Comparison of ENCODE assay signal across 8 cellular contexts in the genomic region with DNA sequence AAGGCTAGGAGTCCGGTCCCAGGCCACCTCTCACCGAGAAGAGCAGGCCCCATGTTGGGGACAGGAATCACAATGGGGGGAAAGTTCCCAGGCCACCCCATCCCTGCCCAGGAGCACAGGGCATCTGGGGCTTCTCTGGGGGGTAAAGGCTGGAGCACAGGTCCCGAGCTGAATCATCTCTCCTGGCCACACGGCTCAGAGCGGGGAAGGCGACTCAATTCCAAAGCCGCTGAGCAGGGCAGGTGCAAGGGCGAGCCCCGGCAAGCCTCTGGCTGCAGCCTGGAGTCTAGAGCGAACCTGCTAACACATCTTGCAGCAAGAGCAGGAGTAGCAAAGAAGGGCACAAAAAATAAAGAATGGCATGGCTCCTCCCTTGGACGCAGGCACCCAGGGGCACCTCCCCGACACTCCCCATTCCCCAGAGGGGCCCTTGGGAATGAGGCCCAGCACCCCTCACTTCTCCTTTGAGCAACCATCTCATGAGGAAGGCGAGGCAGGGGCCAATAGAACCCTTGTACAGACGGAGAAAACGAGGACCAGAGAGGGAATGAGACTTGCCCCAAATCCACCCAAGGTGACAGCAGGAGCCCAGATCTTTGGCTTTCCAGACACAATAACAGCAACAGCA. TPM values are rescaled to one million over a fixed set of nuclear protein-coding genes. Genes with fewer than 3 reads are reported as not detected.
DNase-seq lines count a peak whose midpoint lies in the region; FAIRE-seq and TF ChIP-seq lines count a peak whose summit lies in the region.

No MANE protein-coding gene starts in this region.

- H3K4me1 Mint-ChIP-seq in IgD-negative memory B cell, result peaks cover 19 to 24% (median 21%) of the 10 kb centered on the region in 3 donors

- peak overlapping the region in 3 of 4 donors; percentile 40 to 69 (median 66) for H3K4me3 Mint-ChIP-seq in IgD-negative memory B cell

- peaks cover 8% of the 10 kb centered on the region for H4K20me1 ChIP-seq in keratinocyte (ENCODE audit: control insufficient read depth, extremely low read depth, insufficient read depth, low read length)

- peaks cover 2% of the 10 kb centered on the region for H3K36me3 Mint-ChIP-seq in IgD-negative memory B cell

- H3K4me3 ChIP-seq in adipocyte (ENCODE audit: low read length) (no peak overlapping the region), keratinocyte (ENCODE audit: control insufficient read depth in 2 of 3, extremely low read depth in 1 of 3, insufficient read depth in 2 of 3, low read depth in 1 of 3, low read length in 3 of 3) (peak overlapping the region in 2 of 3 experiments; percentile 24 to 49), subcutaneous abdominal adipose tissue (ENCODE audit: low read depth in 1 of 5, low read length in 5 of 5) (peak overlapping the region in 4 of 5 donors; percentile 13 to 50 (median 19))

- H3K27me3 ChIP-seq in adipocyte (replicated peaks; ENCODE audit: control insufficient read depth, insufficient read depth, low read length), result no peaks in the 10 kb centered on the region
- no peaks in the 10 kb centered on the region for H3K27me3 ChIP-seq in keratinocyte (ENCODE audit: control insufficient read depth, extremely low read depth, insufficient read depth, low read length)
- H3K27me3 ChIP-seq in subcutaneous abdominal adipose tissue (ENCODE audit: control insufficient read depth in 5 of 5, insufficient read depth in 4 of 5, low read length in 5 of 5), result no peaks in the 10 kb centered on the region

- no peaks in the 10 kb centered on the region for H3K9me3 Mint-ChIP-seq in IgD-negative memory B cell

- H3K9ac ChIP-seq in adipocyte (ENCODE audit: low read length), result peak overlapping the region; percentile 79
- H3K9ac ChIP-seq in keratinocyte (ENCODE audit: control insufficient read depth, extremely low read depth, insufficient read depth, low read length), result peak overlapping the region; percentile 61
- peak overlapping the region in 3 of 5 donors; percentile 31 to 73 (median 48) for H3K9ac ChIP-seq in subcutaneous abdominal adipose tissue (ENCODE audit: low read length in 5 of 5)

- peak overlapping the region in 2 of 3 donors; percentile 20 to 58 for H3K27ac Mint-ChIP-seq in IgD-negative memory B cell

- dilution Hi-C loops in keratinocyte (cut with MboI; ENCODE audit: extremely low pct_ligation_motif_present, low sequenced_read_pairs), result no loop called here

- no peak for DNase-seq in adipocyte (ENCODE audit: low read depth)
- no peak for DNase-seq in keratinocyte (ENCODE audit: low read depth, low spot score)
- DNase-seq in NCI-H146 treated with DMSO at 0.1 percent for 48 hours (lab: John Stamatoyannopoulos, UW; ENCODE audit: unreplicated experiment), result no peak
- no peak for DNase-seq in GF-D8 (lab: John Stamatoyannopoulos, UW)
- no peak for DNase-seq in HuH-7.5 (ENCODE audit: low spot score)
- DNase-seq in GDM1 (lab: John Stamatoyannopoulos, UW), result no peak

- H3K4me2 ChIP-seq in keratinocyte (ENCODE audit: control insufficient read depth, extremely low read depth, insufficient read depth, low read depth, low read length), result peak overlapping the region; percentile 66

- H3K27me3 Mint-ChIP-seq in IgD-negative memory B cell, result no peaks in the 10 kb centered on the region

- peaks cover 84% of the 10 kb centered on the region for H3K79me2 ChIP-seq in keratinocyte (ENCODE audit: control insufficient read depth, insufficient read depth, low read length)

- H3K27ac ChIP-seq in keratinocyte (ENCODE audit: control insufficient read depth, insufficient read depth, low read length) (peak overlapping the region; percentile 66), subcutaneous abdominal adipose tissue (ENCODE audit: low read depth, low read length) (peak overlapping the region; percentile 90)

- no peak for TF ChIP-seq CTCF in keratinocyte (optimal IDR thresholded peaks at IDR 0.05 in 1 of 3, IDR thresholded peaks at IDR 0.05 in 1 of 3, conservative IDR thresholded peaks at IDR 0.05 in 1 of 3; ENCODE audit: extremely low read depth in 1 of 3, insufficient read depth in 2 of 3, low read length in 3 of 3)

- H3K9me3 ChIP-seq in adipocyte (ENCODE audit: control insufficient read depth, low read length) (no peaks in the 10 kb centered on the region), keratinocyte (ENCODE audit: control insufficient read depth, low read depth, low read length) (no peaks in the 10 kb centered on the region), subcutaneous abdominal adipose tissue (ENCODE audit: control insufficient read depth in 5 of 5, low read length in 5 of 5) (no peaks in the 10 kb centered on the region)

- peaks cover 6% of the 10 kb centered on the region for H3K9me1 ChIP-seq in keratinocyte (ENCODE audit: control insufficient read depth, extremely low read depth, insufficient read depth, low read length)

- H3K4me1 ChIP-seq in adipocyte (ENCODE audit: control insufficient read depth, insufficient read depth, low read length), result peaks cover 46% of the 10 kb centered on the region
- H3K4me1 ChIP-seq in keratinocyte (ENCODE audit: control insufficient read depth, extremely low read depth, insufficient read depth, low read length), result peaks cover 61% of the 10 kb centered on the region
- peaks cover 20 to 60% (median 54%) of the 10 kb centered on the region in 5 donors for H3K4me1 ChIP-seq in subcutaneous abdominal adipose tissue (ENCODE audit: control insufficient read depth in 5 of 5, insufficient read depth in 5 of 5, low read length in 5 of 5)

- no peak for FAIRE-seq in keratinocyte (lab: Jason Lieb, UNC)

- H3K36me3 ChIP-seq in adipocyte (ENCODE audit: control insufficient read depth, insufficient read depth, low read length, severe bottlenecking), result no peaks in the 10 kb centered on the region
- peaks cover 21 to 32% of the 10 kb centered on the region in 2 experiments for H3K36me3 ChIP-seq in keratinocyte (ENCODE audit: control insufficient read depth in 2 of 2, extremely low read depth in 1 of 2, insufficient read depth in 2 of 2, low read length in 2 of 2)
- H3K36me3 ChIP-seq in subcutaneous abdominal adipose tissue (ENCODE audit: control insufficient read depth in 5 of 5, insufficient read depth in 5 of 5, low read length in 5 of 5), result peaks cover 0 to 25% (median 18%) of the 10 kb centered on the region in 5 donors

- H2AFZ ChIP-seq in keratinocyte (ENCODE audit: control insufficient read depth, low read length), result no peak overlapping the region

RNA-seq across cellular contexts. Expression of gene ALDH4A1, which starts 20.6 kb away (rescaled TPM):
- 2.8 TPM for polyA plus RNA-seq in IgD-negative memory B cell
- polyA plus RNA-seq in keratinocyte, result 38.7 to 91.9 TPM (median 52.7 TPM) in 3 replicates
- polyA plus RNA-seq in keratinocyte (2011; ENCODE audit: low read depth), result 23.4 TPM
- polyA plus RNA-seq in keratinocyte (2011; cell fraction: cytosol; rRNA removed), result 32.0 and 62.6 TPM in 2 replicates
- polyA plus RNA-seq in keratinocyte (2011; cell fraction: nucleus; rRNA removed), result 62.5 and 83.1 TPM in 2 replicates
- 44.0 and 48.3 TPM in 2 replicates for polyA plus RNA-seq in keratinocyte (2012; ENCODE audit: low replicate concordance)
- 48.6 to 89.0 TPM (median 74.9 TPM) in 3 replicates for polyA minus RNA-seq in keratinocyte
- 91.9 TPM for polyA minus RNA-seq in keratinocyte (2011; cell fraction: cytosol; rRNA and poly(A)+ RNA removed)
- 65.3 and 76.2 TPM in 2 replicates for polyA minus RNA-seq in keratinocyte (2011; cell fraction: nucleus; rRNA and poly(A)+ RNA removed)

RNA-seq across cellular contexts. Expression of gene IFFO2, which starts 33.5 kb away (rescaled TPM):
- 1.5 TPM for polyA plus RNA-seq in IgD-negative memory B cell
- 55.0 to 61.5 TPM (median 57.9 TPM) in 3 replicates for polyA plus RNA-seq in keratinocyte
- polyA plus RNA-seq in keratinocyte (2011; ENCODE audit: low read depth), result 124 TPM
- polyA plus RNA-seq in keratinocyte (2011; cell fraction: cytosol; rRNA removed), result 43.0 and 79.6 TPM in 2 replicates
- 145 and 193 TPM in 2 replicates for polyA plus RNA-seq in keratinocyte (2011; cell fraction: nucleus; rRNA removed)
- 72.9 and 75.0 TPM in 2 replicates for polyA plus RNA-seq in keratinocyte (2012; ENCODE audit: low replicate concordance)
- polyA minus RNA-seq in keratinocyte, result 106 to 194 TPM (median 118 TPM) in 3 replicates
- 127 TPM for polyA minus RNA-seq in keratinocyte (2011; cell fraction: cytosol; rRNA and poly(A)+ RNA removed)
- 82.3 and 144 TPM in 2 replicates for polyA minus RNA-seq in keratinocyte (2011; cell fraction: nucleus; rRNA and poly(A)+ RNA removed)

Comparison
In these comparisons a context has a peak if more than half of its experiments do, and no peak if none do; other contexts are left out.
1. RNA of gene IFFO2, which starts 33.5 kb away (polyA plus RNA-seq): 43.0 to 193 TPM in keratinocyte; 1.5 TPM in IgD-negative memory B cell (single experiment); every median in the first group is over 10 times any median in the second.
2. Peak in every context shown above with its lines, with median percentiles within 50 percentile points of each other: H3K9ac ChIP-seq.